14 cellular contexts compared by ENCODE assay signal in the genomic region with DNA sequence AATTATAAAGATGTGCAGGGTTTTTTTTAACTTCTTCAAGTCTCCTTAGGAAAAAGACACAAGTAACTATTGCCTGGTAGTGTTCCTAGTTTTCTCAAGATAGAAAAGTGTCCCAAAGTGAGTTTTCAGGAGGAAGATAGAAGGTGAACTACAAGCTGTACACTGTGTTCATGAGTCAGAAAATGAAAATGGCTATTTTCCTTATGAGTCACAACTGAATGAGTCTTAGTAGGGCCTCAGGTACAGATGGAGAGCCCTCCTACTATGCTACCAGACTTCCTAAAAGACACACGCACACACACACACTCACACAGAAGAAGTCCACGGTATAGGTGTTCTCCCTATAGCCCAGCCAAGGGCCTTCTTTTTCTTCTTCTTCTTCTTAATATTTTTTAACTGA. TPM values are rescaled to one million over a fixed set of nuclear protein-coding genes. Genes with fewer than 3 reads are reported as not detected.
DNase-seq lines count a peak whose midpoint lies in the region; ATAC-seq and TF ChIP-seq lines count a peak whose summit lies in the region.
"Had no signal": no experiment of that assay in that cellular context is flagged by ENCODE, and none has a peak within 500 bp of the region (broad histone marks: within the 10 kb centered on the region; RNA-seq: fewer than 3 reads in every experiment).

No MANE protein-coding gene starts in this region.

- WGBS in upper lobe of left lung, 2 donors, result 89 to 100% methylated on average over 2 of the region's 2 CpGs

- no peak for DNase-seq in activated naive CD8-positive, alpha-beta T cell treated with anti-CD3 and anti-CD28 coated beads, Interleukin-2, amount 50 U/mL, for 24 hours
- DNase-seq in activated naive CD8-positive, alpha-beta T cell treated with anti-CD3 and anti-CD28 coated beads for 36 hours, result no peak
- DNase-seq in M059J (ENCODE audit: low read depth) (peak; percentile 56), upper lobe of left lung (no peak), sciatic nerve (ENCODE audit: low spot score) (no peak)
- no peak for DNase-seq in stimulated activated naive CD8-positive, alpha-beta T cell treated with anti-CD3 and anti-CD28 coated beads, Interleukin-15, amount 100 ng/mL, for 72 hours
- DNase-seq: activated naive CD4-positive, alpha-beta T cell treated with anti-CD3 and anti-CD28 coated beads, Interleukin-2, amount 10 ng/mL, durations not matched to agents 7 days and 5 days; COR-L47; mesendoderm; ovary; SIG-M5 had no signal

- TF ChIP-seq POLR2A in upper lobe of left lung (IDR thresholded peaks at IDR 0.05), result no peak

- H3K9me3 ChIP-seq in subcutaneous abdominal adipose tissue (ENCODE audit: control insufficient read depth in 5 of 5, low read length in 5 of 5) (no peaks in the 10 kb centered on the region), upper lobe of left lung (no peaks in the 10 kb centered on the region)
- H3K9me3 ChIP-seq: ovary had no signal

- H3K36me3 ChIP-seq in subcutaneous abdominal adipose tissue (ENCODE audit: control insufficient read depth in 5 of 5, insufficient read depth in 5 of 5, low read length in 5 of 5), result no peaks in the 10 kb centered on the region
- no peaks in the 10 kb centered on the region for H3K36me3 ChIP-seq in upper lobe of left lung
- H3K36me3 ChIP-seq: ovary had no signal

- peak overlapping the region; percentile 18 for H3K27ac ChIP-seq in subcutaneous abdominal adipose tissue (ENCODE audit: low read depth, low read length)
- H3K27ac ChIP-seq in upper lobe of left lung, result no peak overlapping the region
- H3K27ac ChIP-seq: ovary had no signal

- ATAC-seq in activated naive CD8-positive, alpha-beta T cell treated with anti-CD3 and anti-CD28 coated beads, Interleukin-2, amount 50 U/mL, for 24 hours, result no peak
- ATAC-seq in stimulated activated naive CD8-positive, alpha-beta T cell treated with anti-CD3 and anti-CD28 coated beads, Interleukin-15, amount 100 ng/mL, for 72 hours, result no peak
- no peak for ATAC-seq in upper lobe of left lung (ENCODE audit: low FRiP score in 2 of 2)
- no peak for ATAC-seq in sciatic nerve

- H3K27ac Mint-ChIP-seq in activated naive CD8-positive, alpha-beta T cell treated with anti-CD3 and anti-CD28 coated beads, Interleukin-2, amount 50 U/mL, for 24 hours, result no peak overlapping the region
- H3K27ac Mint-ChIP-seq in activated naive CD8-positive, alpha-beta T cell treated with anti-CD3 and anti-CD28 coated beads for 36 hours, result no peak overlapping the region
- H3K27ac Mint-ChIP-seq in dendritic cell treated with granulocyte-macrophage colony-stimulating factor and Interleukin-4, amounts not matched to agents 40 ng/mL and 50 ng/mL, for 4 days, result peak overlapping the region; percentile 65
- no peak overlapping the region for H3K27ac Mint-ChIP-seq in stimulated activated naive CD8-positive, alpha-beta T cell treated with anti-CD3 and anti-CD28 coated beads, Interleukin-15, amount 100 ng/mL, for 72 hours
- H3K27ac Mint-ChIP-seq: activated naive CD4-positive, alpha-beta T cell treated with anti-CD3 and anti-CD28 coated beads, Interleukin-2, amount 10 ng/mL, durations not matched to agents 7 days and 5 days; type B pancreatic cell had no signal

- no peak overlapping the region for H3K4me3 ChIP-seq in subcutaneous abdominal adipose tissue (ENCODE audit: low read depth in 1 of 5, low read length in 5 of 5)
- no peak overlapping the region for H3K4me3 ChIP-seq in upper lobe of left lung
- H3K4me3 ChIP-seq: ovary had no signal

- H3K4me1 Mint-ChIP-seq in activated naive CD8-positive, alpha-beta T cell treated with anti-CD3 and anti-CD28 coated beads, Interleukin-2, amount 50 U/mL, for 24 hours, result peaks cover 32% of the 10 kb centered on the region
- peaks cover 29% of the 10 kb centered on the region for H3K4me1 Mint-ChIP-seq in activated naive CD8-positive, alpha-beta T cell treated with anti-CD3 and anti-CD28 coated beads for 36 hours
- H3K4me1 Mint-ChIP-seq in dendritic cell treated with granulocyte-macrophage colony-stimulating factor and Interleukin-4, amounts not matched to agents 40 ng/mL and 50 ng/mL, for 4 days (ENCODE audit: low read depth), result peaks cover 69% of the 10 kb centered on the region
- peaks cover 44% of the 10 kb centered on the region for H3K4me1 Mint-ChIP-seq in stimulated activated naive CD8-positive, alpha-beta T cell treated with anti-CD3 and anti-CD28 coated beads, Interleukin-15, amount 100 ng/mL, for 72 hours

- H3K36me3 Mint-ChIP-seq in activated naive CD8-positive, alpha-beta T cell treated with anti-CD3 and anti-CD28 coated beads, Interleukin-2, amount 50 U/mL, for 24 hours (ENCODE audit: low read depth), result peaks cover 6% of the 10 kb centered on the region
- H3K36me3 Mint-ChIP-seq in activated naive CD8-positive, alpha-beta T cell treated with anti-CD3 and anti-CD28 coated beads for 36 hours, result peaks cover 5% of the 10 kb centered on the region
- peaks cover 26% of the 10 kb centered on the region for H3K36me3 Mint-ChIP-seq in dendritic cell treated with granulocyte-macrophage colony-stimulating factor and Interleukin-4, amounts not matched to agents 40 ng/mL and 50 ng/mL, for 4 days (ENCODE audit: low read depth)
- H3K36me3 Mint-ChIP-seq: type B pancreatic cell had no signal

- no peak overlapping the region for H3K9ac ChIP-seq in subcutaneous abdominal adipose tissue (ENCODE audit: low read length in 5 of 5)

- peaks cover 39% of the 10 kb centered on the region for H3K27me3 Mint-ChIP-seq in activated naive CD8-positive, alpha-beta T cell treated with anti-CD3 and anti-CD28 coated beads, Interleukin-2, amount 50 U/mL, for 24 hours
- H3K27me3 Mint-ChIP-seq in activated naive CD8-positive, alpha-beta T cell treated with anti-CD3 and anti-CD28 coated beads for 36 hours, result peaks cover 54% of the 10 kb centered on the region
- H3K27me3 Mint-ChIP-seq in dendritic cell treated with granulocyte-macrophage colony-stimulating factor and Interleukin-4, amounts not matched to agents 40 ng/mL and 50 ng/mL, for 4 days, result no peaks in the 10 kb centered on the region
- H3K27me3 Mint-ChIP-seq in stimulated activated naive CD8-positive, alpha-beta T cell treated with anti-CD3 and anti-CD28 coated beads, Interleukin-15, amount 100 ng/mL, for 72 hours, result peaks cover 63% of the 10 kb centered on the region

- H3K4me1 ChIP-seq in subcutaneous abdominal adipose tissue (ENCODE audit: control insufficient read depth in 5 of 5, insufficient read depth in 5 of 5, low read length in 5 of 5) (peaks cover 0 to 31% (median 9%) of the 10 kb centered on the region in 5 donors), upper lobe of left lung (peaks cover 9 to 21% (median 14%) of the 10 kb centered on the region in 4 donors)

- intact Hi-C loops in dendritic cell treated with granulocyte-macrophage colony-stimulating factor and Interleukin-4, amounts not matched to agents 40 ng/mL and 50 ng/mL, for 4 days (cut with micrococcal nuclease), result no loop called here
- intact Hi-C loops in sciatic nerve (cut with DNase I), result no loop called here

- no peak for TF ChIP-seq EP300 in upper lobe of left lung (IDR thresholded peaks at IDR 0.05)

- no peak for TF ChIP-seq CTCF in upper lobe of left lung (IDR thresholded peaks at IDR 0.05)

- no peaks in the 10 kb centered on the region for H3K27me3 ChIP-seq in subcutaneous abdominal adipose tissue (ENCODE audit: control insufficient read depth in 5 of 5, insufficient read depth in 4 of 5, low read length in 5 of 5)
- no peaks in the 10 kb centered on the region for H3K27me3 ChIP-seq in upper lobe of left lung
- H3K27me3 ChIP-seq: ovary had no signal

- peak overlapping the region; percentile 88 for H3K4me3 Mint-ChIP-seq in activated naive CD8-positive, alpha-beta T cell treated with anti-CD3 and anti-CD28 coated beads, Interleukin-2, amount 50 U/mL, for 24 hours
- H3K4me3 Mint-ChIP-seq in activated naive CD8-positive, alpha-beta T cell treated with anti-CD3 and anti-CD28 coated beads for 36 hours, result no peak overlapping the region
- peak overlapping the region; percentile 46 for H3K4me3 Mint-ChIP-seq in dendritic cell treated with granulocyte-macrophage colony-stimulating factor and Interleukin-4, amounts not matched to agents 40 ng/mL and 50 ng/mL, for 4 days
- peak overlapping the region in 1 of 2 donors; percentile 10 for H3K4me3 Mint-ChIP-seq in stimulated activated naive CD8-positive, alpha-beta T cell treated with anti-CD3 and anti-CD28 coated beads, Interleukin-15, amount 100 ng/mL, for 72 hours
- H3K4me3 Mint-ChIP-seq: activated naive CD4-positive, alpha-beta T cell treated with anti-CD3 and anti-CD28 coated beads, Interleukin-2, amount 10 ng/mL, durations not matched to agents 7 days and 5 days had no signal

- no peaks in the 10 kb centered on the region for H3K9me3 Mint-ChIP-seq in activated naive CD8-positive, alpha-beta T cell treated with anti-CD3 and anti-CD28 coated beads, Interleukin-2, amount 50 U/mL, for 24 hours
- H3K9me3 Mint-ChIP-seq in activated naive CD8-positive, alpha-beta T cell treated with anti-CD3 and anti-CD28 coated beads for 36 hours, result no peaks in the 10 kb centered on the region
- H3K9me3 Mint-ChIP-seq in dendritic cell treated with granulocyte-macrophage colony-stimulating factor and Interleukin-4, amounts not matched to agents 40 ng/mL and 50 ng/mL, for 4 days, result no peaks in the 10 kb centered on the region
- H3K9me3 Mint-ChIP-seq in stimulated activated naive CD8-positive, alpha-beta T cell treated with anti-CD3 and anti-CD28 coated beads, Interleukin-15, amount 100 ng/mL, for 72 hours, result no peaks in the 10 kb centered on the region
- H3K9me3 Mint-ChIP-seq: activated naive CD4-positive, alpha-beta T cell treated with anti-CD3 and anti-CD28 coated beads, Interleukin-2, amount 10 ng/mL, durations not matched to agents 7 days and 5 days; type B pancreatic cell had no signal

RNA-seq across cellular contexts. Expression of a gene that starts 3.1 kb away (rescaled TPM):
- total RNA-seq in activated naive CD8-positive, alpha-beta T cell treated with anti-CD3 and anti-CD28 coated beads for 36 hours, result 10 to 100 TPM; 51.0 to 61.0 TPM
- 131 and 141 TPM in 2 replicates for total RNA-seq in M059J (2014; rRNA removed; shearing (Covaris generic))
- total RNA-seq in upper lobe of left lung (100 to 1,000 TPM in 2 of 6 donors, 10 to 100 TPM in 4; 39.7 to 161 (median 71.9) TPM), sciatic nerve (146 TPM)
